ENCODE assay signal across 1 cellular context in the genomic region with DNA sequence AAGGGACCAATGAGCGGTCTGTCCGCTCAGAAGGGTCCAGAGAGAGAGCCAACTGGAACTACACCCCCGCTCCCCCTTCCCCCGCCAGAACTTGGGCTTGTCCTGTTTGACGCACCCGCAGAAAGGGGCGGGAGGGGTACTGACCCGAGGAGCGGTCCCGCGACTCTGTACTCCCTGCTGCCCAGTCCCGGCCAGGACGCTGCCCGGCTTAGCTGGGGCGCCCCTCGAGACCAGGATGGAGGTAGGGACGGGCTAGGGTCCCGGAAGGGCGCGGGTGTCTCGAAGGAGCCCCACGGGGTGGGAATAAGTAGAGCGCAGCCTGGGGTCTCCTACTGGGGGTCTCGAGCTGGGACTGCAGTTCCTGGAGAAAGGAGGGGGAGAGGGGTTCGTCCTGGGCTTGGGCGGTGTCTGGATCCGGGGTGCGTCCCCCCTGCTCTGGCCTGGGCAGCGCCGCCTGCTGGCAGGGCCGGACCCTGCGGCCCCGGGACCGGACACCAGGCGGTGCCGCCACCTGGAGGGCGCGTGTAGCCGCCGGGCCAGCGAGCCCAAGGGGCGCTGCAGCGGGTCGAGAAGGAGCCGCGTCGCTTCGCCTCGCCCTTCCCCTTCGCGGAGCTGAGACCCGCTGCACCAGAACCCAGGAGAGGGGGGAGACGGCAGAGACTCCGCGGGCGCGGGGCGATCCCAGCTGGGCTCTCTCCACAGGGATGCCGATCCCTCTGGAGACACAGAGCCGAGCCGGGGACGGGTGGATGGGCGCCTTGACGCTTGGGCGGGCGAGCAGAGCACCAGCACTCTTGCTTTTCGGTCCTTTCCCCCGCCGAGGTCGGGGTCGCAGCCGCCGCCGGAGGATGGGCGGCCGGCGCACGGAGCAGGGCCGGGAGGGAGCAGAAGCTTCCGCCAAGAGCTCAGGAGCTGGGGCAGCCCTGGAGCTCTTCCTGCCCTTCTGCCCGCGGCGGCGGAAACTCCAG.
TF ChIP-seq lines count a peak whose summit lies in the region.

No MANE protein-coding gene starts in this region.

TF ChIP-seq in IMR-90, 13 proteins besides CTCF, POLR2A, EP300 and RAD21:
- TF ChIP-seq CHD1 (IDR thresholded peaks at IDR 0.05; ENCODE audit: low read depth, low read length), result no peak
- TF ChIP-seq, protein P1, sequence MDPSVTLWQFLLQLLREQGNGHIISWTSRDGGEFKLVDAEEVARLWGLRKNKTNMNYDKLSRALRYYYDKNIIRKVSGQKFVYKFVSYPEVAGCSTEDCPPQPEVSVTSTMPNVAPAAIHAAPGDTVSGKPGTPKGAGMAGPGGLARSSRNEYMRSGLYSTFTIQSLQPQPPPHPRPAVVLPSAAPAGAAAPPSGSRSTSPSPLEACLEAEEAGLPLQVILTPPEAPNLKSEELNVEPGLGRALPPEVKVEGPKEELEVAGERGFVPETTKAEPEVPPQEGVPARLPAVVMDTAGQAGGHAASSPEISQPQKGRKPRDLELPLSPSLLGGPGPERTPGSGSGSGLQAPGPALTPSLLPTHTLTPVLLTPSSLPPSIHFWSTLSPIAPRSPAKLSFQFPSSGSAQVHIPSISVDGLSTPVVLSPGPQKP (IDR thresholded peaks at IDR 0.05; ENCODE audit: borderline replicate concordance, low read depth, low read length), result no peak
- TF ChIP-seq RCOR1 (IDR thresholded peaks at IDR 0.05; ENCODE audit: insufficient replicate concordance, low read length), result no peak
- no peak for TF ChIP-seq NFE2L2 (IDR thresholded peaks at IDR 0.05; ENCODE audit: low read depth, low read length)
- TF ChIP-seq MXI1 (IDR thresholded peaks at IDR 0.05; ENCODE audit: borderline replicate concordance, low read depth, low read length), result peak; percentile 91
- TF ChIP-seq RFX5 (IDR thresholded peaks at IDR 0.05; ENCODE audit: low read depth, low read length), result no peak
- TF ChIP-seq MAZ (IDR thresholded peaks at IDR 0.05; ENCODE audit: borderline replicate concordance, low read depth, low read length), result peak; percentile 89
- TF ChIP-seq CEBPB (IDR thresholded peaks at IDR 0.05; ENCODE audit: low read depth, low read length), result no peak
- TF ChIP-seq, protein P2, sequence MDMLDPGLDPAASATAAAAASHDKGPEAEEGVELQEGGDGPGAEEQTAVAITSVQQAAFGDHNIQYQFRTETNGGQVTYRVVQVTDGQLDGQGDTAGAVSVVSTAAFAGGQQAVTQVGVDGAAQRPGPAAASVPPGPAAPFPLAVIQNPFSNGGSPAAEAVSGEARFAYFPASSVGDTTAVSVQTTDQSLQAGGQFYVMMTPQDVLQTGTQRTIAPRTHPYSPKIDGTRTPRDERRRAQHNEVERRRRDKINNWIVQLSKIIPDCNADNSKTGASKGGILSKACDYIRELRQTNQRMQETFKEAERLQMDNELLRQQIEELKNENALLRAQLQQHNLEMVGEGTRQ (IDR thresholded peaks at IDR 0.05; ENCODE audit: low read depth, low read length), result no peak
- peak; percentile 76 for TF ChIP-seq SMC3 (IDR thresholded peaks at IDR 0.05; ENCODE audit: low read depth, low read length)
- TF ChIP-seq BHLHE40 (IDR thresholded peaks at IDR 0.05; ENCODE audit: low read depth, low read length), result 0 out of 2 replicates have a peak, but pooled peaks have one; percentile 26
